8 cellular contexts compared by ENCODE assay signal in the genomic region with DNA sequence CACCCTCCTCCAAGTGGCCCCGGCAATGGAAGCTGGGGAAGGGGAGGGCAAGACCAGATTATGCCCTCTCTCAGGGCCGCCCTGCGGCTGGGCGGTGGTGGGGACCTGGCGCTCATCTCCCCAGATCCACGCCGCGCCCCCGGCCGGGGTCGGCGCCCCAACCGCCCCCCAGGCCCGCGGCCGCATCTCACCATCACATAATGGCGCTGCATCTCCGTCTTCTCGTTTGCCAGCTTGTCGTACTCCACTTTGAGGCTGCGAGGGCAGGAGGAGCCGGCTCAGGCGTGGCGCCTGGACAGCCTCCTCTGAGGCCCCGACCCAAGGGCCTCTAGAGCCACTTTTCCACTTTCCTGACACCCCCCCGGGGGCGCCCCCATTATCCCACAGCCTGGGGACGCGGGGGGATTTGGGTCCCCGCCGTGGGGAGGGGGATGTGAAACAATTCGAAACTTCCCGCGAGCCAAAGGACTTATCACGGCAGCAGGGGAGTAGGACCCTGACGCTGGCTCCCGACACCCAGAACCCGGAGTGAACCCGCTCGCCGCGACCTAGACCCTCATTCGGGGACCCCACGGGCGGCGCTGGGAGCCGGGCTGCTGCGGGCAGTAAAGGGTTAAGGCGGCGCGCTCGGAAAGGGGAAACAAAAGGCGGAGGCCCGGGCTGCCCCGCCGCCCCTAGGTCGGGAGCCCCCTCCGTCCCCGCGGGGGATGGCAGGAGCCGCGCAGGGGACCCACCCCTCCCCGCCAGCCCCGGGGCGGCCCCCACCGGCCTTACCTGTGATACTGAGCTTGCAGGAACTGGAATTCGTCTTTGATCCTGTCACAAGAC. TPM values are rescaled to one million over a fixed set of nuclear protein-coding genes. Genes with fewer than 3 reads are reported as not detected.
DNase-seq lines count a peak whose midpoint lies in the region; ATAC-seq and TF ChIP-seq lines count a peak whose summit lies in the region.

No MANE protein-coding gene starts in this region.

- ATAC-seq in activated CD4-positive, CD25-positive, alpha-beta regulatory T cell treated with anti-CD3 and anti-CD28 coated beads, Interleukin-2, amount 50 U/mL, for 24 hours = no peak
- ATAC-seq in lung (ENCODE audit: insufficient read depth, low FRiP score) (no peak), GM18867 (IDR thresholded peaks at IDR 0.05; ENCODE audit: unreplicated experiment) (no peak)
- ATAC-seq in stimulated activated memory B cell treated with anti-CD40 and anti-IgM and Interleukin-4, amounts not matched to agents 10 μg/mL and 1 μg/mL and 100 μg/mL, for 72 hours = peak; percentile 32

- no peaks in the 10 kb centered on the region for H3K9me3 Mint-ChIP-seq in T-helper 2 cell treated with Interferon-gamma antibody and Interleukin-4, amounts not matched to agents 5 μg/mL and 100 μg/mL, for 36 hours
- no peaks in the 10 kb centered on the region for H3K9me3 Mint-ChIP-seq in stimulated activated memory B cell treated with anti-CD40 and anti-IgM and Interleukin-4, amounts not matched to agents 10 μg/mL and 1 μg/mL and 100 μg/mL, for 72 hours

- no peaks in the 10 kb centered on the region for H3K27me3 ChIP-seq in lung (ENCODE audit: control insufficient read depth, insufficient read depth)

- peak overlapping the region in 1 of 2 donors; percentile 28 for H3K27ac ChIP-seq in lung (ENCODE audit: low read depth in 1 of 2, low read length in 1 of 2)

- H3K36me3 Mint-ChIP-seq in T-helper 2 cell treated with Interferon-gamma antibody and Interleukin-4, amounts not matched to agents 5 μg/mL and 100 μg/mL, for 36 hours (ENCODE audit: low read depth) = peaks cover 48% of the 10 kb centered on the region
- peaks cover 28% of the 10 kb centered on the region for H3K36me3 Mint-ChIP-seq in stimulated activated memory B cell treated with anti-CD40 and anti-IgM and Interleukin-4, amounts not matched to agents 10 μg/mL and 1 μg/mL and 100 μg/mL, for 72 hours

- H3K4me3 Mint-ChIP-seq in T-helper 2 cell treated with Interferon-gamma antibody and Interleukin-4, amounts not matched to agents 5 μg/mL and 100 μg/mL, for 36 hours = peak overlapping the region; percentile 97
- H3K4me3 Mint-ChIP-seq in stimulated activated memory B cell treated with anti-CD40 and anti-IgM and Interleukin-4, amounts not matched to agents 10 μg/mL and 1 μg/mL and 100 μg/mL, for 72 hours = peak overlapping the region; percentile 98

- H3K4me1 Mint-ChIP-seq in T-helper 2 cell treated with Interferon-gamma antibody and Interleukin-4, amounts not matched to agents 5 μg/mL and 100 μg/mL, for 36 hours (ENCODE audit: low read depth) = peaks cover 59% of the 10 kb centered on the region
- H3K4me1 Mint-ChIP-seq in stimulated activated memory B cell treated with anti-CD40 and anti-IgM and Interleukin-4, amounts not matched to agents 10 μg/mL and 1 μg/mL and 100 μg/mL, for 72 hours = peaks cover 75% of the 10 kb centered on the region

- H3K27ac Mint-ChIP-seq in T-helper 2 cell treated with Interferon-gamma antibody and Interleukin-4, amounts not matched to agents 5 μg/mL and 100 μg/mL, for 36 hours = peak overlapping the region; percentile 49
- peak overlapping the region; percentile 99 for H3K27ac Mint-ChIP-seq in stimulated activated memory B cell treated with anti-CD40 and anti-IgM and Interleukin-4, amounts not matched to agents 10 μg/mL and 1 μg/mL and 100 μg/mL, for 72 hours

- H3K4me3 ChIP-seq in cardiac fibroblast (replicated peaks in 1 of 2; ENCODE audit: low read depth in 2 of 2, low read length in 2 of 2) (peak overlapping the region; percentile 79 to 89), lung (peak overlapping the region; percentile 85)

- peak; percentile 12 to 35 (median 25) for DNase-seq in activated CD4-positive, CD25-positive, alpha-beta regulatory T cell (lab: John Stamatoyannopoulos, UW)
- no peak for DNase-seq in T-helper 2 cell treated with Interferon-gamma antibody and Interleukin-4, amounts not matched to agents 5 μg/mL and 100 μg/mL, for 36 hours (ENCODE audit: low spot score)
- peak in 1 of 2 donors; percentile 17 for DNase-seq in cardiac fibroblast (ENCODE audit: low read depth in 2 of 2)
- no peak for DNase-seq in lung (ENCODE audit: low spot score)
- no peak for DNase-seq in kidney glomerular epithelial cell (lab: John Stamatoyannopoulos, UW)

- peaks cover 21 to 28% of the 10 kb centered on the region in 2 donors for H3K4me1 ChIP-seq in lung (ENCODE audit: control insufficient read depth in 2 of 2, insufficient read depth in 2 of 2, low read length in 2 of 2)

- H3K27me3 Mint-ChIP-seq in T-helper 2 cell treated with Interferon-gamma antibody and Interleukin-4, amounts not matched to agents 5 μg/mL and 100 μg/mL, for 36 hours (ENCODE audit: low read depth) = peaks cover 11% of the 10 kb centered on the region
- peaks cover 4% of the 10 kb centered on the region for H3K27me3 Mint-ChIP-seq in stimulated activated memory B cell treated with anti-CD40 and anti-IgM and Interleukin-4, amounts not matched to agents 10 μg/mL and 1 μg/mL and 100 μg/mL, for 72 hours

- peaks cover 2 to 3% of the 10 kb centered on the region in 2 donors for H3K36me3 ChIP-seq in lung (ENCODE audit: control insufficient read depth in 2 of 2, insufficient read depth in 2 of 2, low read length in 2 of 2)

- TF ChIP-seq CTCF in cardiac fibroblast (IDR thresholded peaks at IDR 0.05; ENCODE audit: low read depth, low read length) (no peak), lung (IDR thresholded peaks at IDR 0.05; ENCODE audit: control extremely low read depth, extremely low read depth) (no peak)

- WGBS in lung, 2 donors = 4% methylated on average over 61 to 67 of the region's 67 CpGs

- no peaks in the 10 kb centered on the region for H3K9me3 ChIP-seq in lung (ENCODE audit: control insufficient read depth in 2 of 2, insufficient read depth in 1 of 2, low read length in 1 of 2)

RNA-seq across cellular contexts. Expression of a gene that starts 2.1 kb away (rescaled TPM):
- 10 to 100 TPM; 72.1 to 74.4 TPM for total RNA-seq in lung
- polyA plus RNA-seq in lung = 10 to 100 TPM; 22.7 to 77.3 TPM

Comparison
In these comparisons a context has a peak if more than half of its experiments do, and no peak if none do; other contexts are left out.
1. DNase-seq: peak in activated CD4-positive, CD25-positive, alpha-beta regulatory T cell (4 of 4); none in T-helper 2 cell treated with Interferon-gamma antibody and Interleukin-4, amounts not matched to agents 5 μg/mL and 100 μg/mL, for 36 hours (single experiment), lung (single experiment) and kidney glomerular epithelial cell (single experiment).